8 cellular contexts compared by ENCODE assay signal in genomic region chr7:132145466-132145865, GRCh38.
DNase-seq lines count a peak whose midpoint lies in the region; ATAC-seq and TF ChIP-seq lines count a peak whose summit lies in the region.

No MANE protein-coding gene starts in this region.

- H3K4me3 ChIP-seq in A673 (ENCODE audit: low read depth, low read length, poor library complexity, severe bottlenecking) (no peak overlapping the region), choroid plexus epithelial cell (ENCODE audit: low read depth, low read length) (no peak overlapping the region), kidney epithelial cell (ENCODE audit: low read depth, low read length) (no peak overlapping the region)

- H3K4me1 ChIP-seq in A673 (ENCODE audit: insufficient read depth, low read length, poor library complexity, severe bottlenecking), result no peaks in the 10 kb centered on the region

- TF ChIP-seq CTCF in A673 (conservative IDR thresholded peaks at IDR 0.05; ENCODE audit: low read depth, low read length), result no peak
- TF ChIP-seq CTCF in choroid plexus epithelial cell (conservative IDR thresholded peaks at IDR 0.05; ENCODE audit: low read depth, low read length), result no peak
- TF ChIP-seq CTCF in kidney epithelial cell (IDR thresholded peaks at IDR 0.05; ENCODE audit: insufficient read depth, low read length, poor library complexity, severe bottlenecking), result no peak

- BruUV-seq in A673 (replicated peaks; lab: Mats Ljungman, UMichigan), result no TSS peak

- POLR2A ChIA-PET in A673 (lab: Charles Lee; ENCODE audit: low non-redundant PET), result no interaction called here

- peak; percentile 70 for DNase-seq in A673 (ENCODE audit: low spot score)
- DNase-seq in NCI-H1694 (lab: John Stamatoyannopoulos, UW), result peak; percentile 76
- DNase-seq in choroid plexus epithelial cell (ENCODE audit: low read depth), result peak; percentile 43
- peak; percentile 87 for DNase-seq in kidney epithelial cell (ENCODE audit: low read depth)
- DNase-seq in RPMI8226, result no peak
- no peak for DNase-seq in NCI-H1436 treated with DMSO at 0.1 percent for 48 hours (lab: John Stamatoyannopoulos, UW)
- no peak for DNase-seq in stimulated activated CD4-positive, alpha-beta T cell treated with anti-CD3 and anti-CD28 coated beads, Interleukin-12 subunit alpha, Interleukin-12 subunit beta, amount 100 ng/mL, for 4 hours

- H3K27ac ChIP-seq in A673 (ENCODE audit: low read depth, low read length, poor library complexity, severe bottlenecking), result no peak overlapping the region

- H3K27me3 ChIP-seq in A673 (replicated peaks; ENCODE audit: insufficient read depth, low read depth, low read length, poor library complexity) (peaks cover 6% of the 10 kb centered on the region), kidney epithelial cell (ENCODE audit: control insufficient read depth, insufficient read depth, low read length) (no peaks in the 10 kb centered on the region)

- no peaks in the 10 kb centered on the region for H3K9me3 ChIP-seq in A673 (ENCODE audit: low read depth, low read length, poor library complexity, severe bottlenecking)

- no peak for ATAC-seq in HG03108 (IDR thresholded peaks at IDR 0.05; ENCODE audit: unreplicated experiment)

- H3K36me3 ChIP-seq in A673 (ENCODE audit: insufficient read depth, low read length, poor library complexity, severe bottlenecking) (no peaks in the 10 kb centered on the region), kidney epithelial cell (ENCODE audit: control insufficient read depth, insufficient read depth, low read length) (no peaks in the 10 kb centered on the region)

- CTCF ChIA-PET in A673 (lab: Charles Lee), result no interaction called here

- intact Hi-C loops in A673 (cut with micrococcal nuclease; ENCODE audit: unreplicated experiment), result no loop called here

Comparison
In these comparisons a context has a peak if more than half of its experiments do, and no peak if none do; other contexts are left out.
1. DNase-seq: peak in A673 (single experiment), NCI-H1694 (single experiment), choroid plexus epithelial cell (single experiment) and kidney epithelial cell (single experiment); none in RPMI8226 (single experiment), NCI-H1436 treated with DMSO at 0.1 percent for 48 hours (single experiment) and stimulated activated CD4-positive, alpha-beta T cell treated with anti-CD3 and anti-CD28 coated beads, Interleukin-12 subunit alpha, Interleukin-12 subunit beta, amount 100 ng/mL, for 4 hours (single experiment).